ENCODE assay signal across 8 cellular contexts in the genomic region with DNA sequence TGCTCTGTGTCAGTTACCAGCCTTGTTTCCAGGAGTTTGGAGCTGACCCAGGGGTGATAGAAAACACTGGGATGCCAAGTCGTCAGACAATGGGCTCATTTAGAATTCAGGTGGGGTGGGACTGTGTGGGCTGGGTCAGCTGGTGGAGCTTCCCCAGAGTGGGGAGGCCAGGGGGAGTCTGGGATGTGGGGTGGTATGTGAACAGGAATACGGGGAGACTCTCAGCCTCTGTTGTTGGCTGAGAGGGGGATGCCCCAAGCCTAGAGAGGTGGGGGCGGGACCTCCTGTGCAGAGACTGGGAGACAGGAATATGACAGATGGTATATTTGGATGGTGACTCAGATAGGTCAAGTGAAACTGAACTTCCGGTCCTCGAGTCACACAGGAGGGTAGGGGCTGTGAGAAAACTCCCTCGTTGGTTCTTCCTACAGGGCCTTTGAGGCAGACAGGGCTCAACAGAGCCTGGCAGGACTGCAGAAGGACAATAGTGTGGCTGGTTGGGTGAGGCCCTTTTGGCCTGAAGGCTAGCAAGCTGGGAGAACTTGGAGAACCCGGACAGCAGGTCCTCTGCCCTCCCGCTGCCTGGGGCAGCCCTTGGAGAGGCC. TPM values are rescaled to one million over a fixed set of nuclear protein-coding genes. Genes with fewer than 3 reads are reported as not detected.
DNase-seq lines count a peak whose midpoint lies in the region; ATAC-seq, FAIRE-seq and TF ChIP-seq lines count a peak whose summit lies in the region.

No MANE protein-coding gene starts in this region.

- peak overlapping the region in 2 of 3 experiments; percentile 4 to 39 for H3K4me3 ChIP-seq in keratinocyte (ENCODE audit: control insufficient read depth in 2 of 3, extremely low read depth in 1 of 3, insufficient read depth in 2 of 3, low read depth in 1 of 3, low read length in 3 of 3)

- peaks cover 61% of the 10 kb centered on the region for H3K4me1 Mint-ChIP-seq in stimulated activated naive CD8-positive, alpha-beta T cell treated with anti-CD3 and anti-CD28 coated beads, Interleukin-15, Interleukin-2, amounts not matched to agents 100 ng/mL and 50 ng/mL, for 24 hours (ENCODE audit: low read depth)

- TF ChIP-seq CTCF in keratinocyte (optimal IDR thresholded peaks at IDR 0.05 in 1 of 3, IDR thresholded peaks at IDR 0.05 in 1 of 3, conservative IDR thresholded peaks at IDR 0.05 in 1 of 3; ENCODE audit: extremely low read depth in 1 of 3, insufficient read depth in 2 of 3, low read length in 3 of 3), result no peak

- no peaks in the 10 kb centered on the region for H3K36me3 Mint-ChIP-seq in stimulated activated naive CD8-positive, alpha-beta T cell treated with anti-CD3 and anti-CD28 coated beads, Interleukin-15, Interleukin-2, amounts not matched to agents 100 ng/mL and 50 ng/mL, for 24 hours (ENCODE audit: low read depth)

- peak in 8 of 14 donors; percentile 8 to 60 (median 28) for DNase-seq in C1 segment of cervical spinal cord (lab: John Stamatoyannopoulos, UW)
- DNase-seq in activated CD4-positive, alpha-beta T cell treated with anti-CD3 and anti-CD28 coated beads, Interleukin-2, amount 50 U/mL, for 48 hours, result peak; percentile 67 to 78
- DNase-seq in keratinocyte (ENCODE audit: low read depth, low spot score), result peak; percentile 94
- no peak for DNase-seq in LoVo (ENCODE audit: low spot score)
- DNase-seq in amniotic stem cell (lab: John Stamatoyannopoulos, UW), result no peak

- H3K9me3 ChIP-seq in keratinocyte (ENCODE audit: control insufficient read depth, low read depth, low read length), result no peaks in the 10 kb centered on the region

- peak overlapping the region; percentile 78 for H3K4me2 ChIP-seq in keratinocyte (ENCODE audit: control insufficient read depth, extremely low read depth, insufficient read depth, low read depth, low read length)

- FAIRE-seq in keratinocyte (lab: Jason Lieb, UNC), result peak; percentile 60

- no peaks in the 10 kb centered on the region for H3K27me3 ChIP-seq in keratinocyte (ENCODE audit: control insufficient read depth, extremely low read depth, insufficient read depth, low read length)

- H3K4me1 ChIP-seq in keratinocyte (ENCODE audit: control insufficient read depth, extremely low read depth, insufficient read depth, low read length), result peaks cover 83% of the 10 kb centered on the region

- ATAC-seq in GM19324 (IDR thresholded peaks at IDR 0.05; ENCODE audit: low FRiP score, unreplicated experiment), result peak; percentile 47
- ATAC-seq in HG03196 (IDR thresholded peaks at IDR 0.05; ENCODE audit: unreplicated experiment), result peak; percentile 61

- H3K36me3 ChIP-seq in keratinocyte (ENCODE audit: control insufficient read depth in 2 of 2, extremely low read depth in 1 of 2, insufficient read depth in 2 of 2, low read length in 2 of 2), result peaks cover 23 to 24% of the 10 kb centered on the region in 2 experiments

- H4K20me1 ChIP-seq in keratinocyte (ENCODE audit: control insufficient read depth, extremely low read depth, insufficient read depth, low read length), result no peaks in the 10 kb centered on the region

- dilution Hi-C loops in keratinocyte (cut with MboI; ENCODE audit: extremely low pct_ligation_motif_present, low sequenced_read_pairs), result no loop called here

- no peaks in the 10 kb centered on the region for H3K27me3 Mint-ChIP-seq in stimulated activated naive CD8-positive, alpha-beta T cell treated with anti-CD3 and anti-CD28 coated beads, Interleukin-15, Interleukin-2, amounts not matched to agents 100 ng/mL and 50 ng/mL, for 24 hours

- peaks cover 5% of the 10 kb centered on the region for H3K9me1 ChIP-seq in keratinocyte (ENCODE audit: control insufficient read depth, extremely low read depth, insufficient read depth, low read length)

- no peak overlapping the region for H2AFZ ChIP-seq in keratinocyte (ENCODE audit: control insufficient read depth, low read length)

- H3K27ac ChIP-seq in keratinocyte (ENCODE audit: control insufficient read depth, insufficient read depth, low read length), result peak overlapping the region; percentile 99

- peak overlapping the region; percentile 84 for H3K9ac ChIP-seq in keratinocyte (ENCODE audit: control insufficient read depth, extremely low read depth, insufficient read depth, low read length)

- H3K9me3 Mint-ChIP-seq in stimulated activated naive CD8-positive, alpha-beta T cell treated with anti-CD3 and anti-CD28 coated beads, Interleukin-15, Interleukin-2, amounts not matched to agents 100 ng/mL and 50 ng/mL, for 24 hours, result no peaks in the 10 kb centered on the region

- peak overlapping the region; percentile 24 for H3K4me3 Mint-ChIP-seq in stimulated activated naive CD8-positive, alpha-beta T cell treated with anti-CD3 and anti-CD28 coated beads, Interleukin-15, Interleukin-2, amounts not matched to agents 100 ng/mL and 50 ng/mL, for 24 hours

- H3K27ac Mint-ChIP-seq in stimulated activated naive CD8-positive, alpha-beta T cell treated with anti-CD3 and anti-CD28 coated beads, Interleukin-15, Interleukin-2, amounts not matched to agents 100 ng/mL and 50 ng/mL, for 24 hours, result peak overlapping the region; percentile 27

- H3K79me2 ChIP-seq in keratinocyte (ENCODE audit: control insufficient read depth, insufficient read depth, low read length), result peaks cover 72% of the 10 kb centered on the region

RNA-seq across cellular contexts. Expression of gene CDH1, which starts 23.7 kb away (rescaled TPM):
- 247 to 378 TPM (median 285 TPM) in 3 replicates for polyA plus RNA-seq in keratinocyte
- polyA plus RNA-seq in keratinocyte (2011; ENCODE audit: low read depth), result 235 TPM
- 72.2 and 103 TPM in 2 replicates for polyA plus RNA-seq in keratinocyte (2011; cell fraction: cytosol; rRNA removed)
- polyA plus RNA-seq in keratinocyte (2011; cell fraction: nucleus; rRNA removed), result 746 and 761 TPM in 2 replicates
- 259 and 286 TPM in 2 replicates for polyA plus RNA-seq in keratinocyte (2012; ENCODE audit: low replicate concordance)
- 372 to 655 TPM (median 505 TPM) in 3 replicates for polyA minus RNA-seq in keratinocyte
- polyA minus RNA-seq in keratinocyte (2011; cell fraction: cytosol; rRNA and poly(A)+ RNA removed), result 399 TPM
- polyA minus RNA-seq in keratinocyte (2011; cell fraction: nucleus; rRNA and poly(A)+ RNA removed), result 732 and 1,291 TPM in 2 replicates

Comparison
In these comparisons a context has a peak if more than half of its experiments do, and no peak if none do; other contexts are left out.
1. DNase-seq: peak in C1 segment of cervical spinal cord (8 of 14), activated CD4-positive, alpha-beta T cell treated with anti-CD3 and anti-CD28 coated beads, Interleukin-2, amount 50 U/mL, for 48 hours (2 of 2) and keratinocyte (single experiment); none in LoVo (single experiment) and amniotic stem cell (single experiment).